Comparison of ENCODE assay signal across 20 cellular contexts in the genomic region with DNA sequence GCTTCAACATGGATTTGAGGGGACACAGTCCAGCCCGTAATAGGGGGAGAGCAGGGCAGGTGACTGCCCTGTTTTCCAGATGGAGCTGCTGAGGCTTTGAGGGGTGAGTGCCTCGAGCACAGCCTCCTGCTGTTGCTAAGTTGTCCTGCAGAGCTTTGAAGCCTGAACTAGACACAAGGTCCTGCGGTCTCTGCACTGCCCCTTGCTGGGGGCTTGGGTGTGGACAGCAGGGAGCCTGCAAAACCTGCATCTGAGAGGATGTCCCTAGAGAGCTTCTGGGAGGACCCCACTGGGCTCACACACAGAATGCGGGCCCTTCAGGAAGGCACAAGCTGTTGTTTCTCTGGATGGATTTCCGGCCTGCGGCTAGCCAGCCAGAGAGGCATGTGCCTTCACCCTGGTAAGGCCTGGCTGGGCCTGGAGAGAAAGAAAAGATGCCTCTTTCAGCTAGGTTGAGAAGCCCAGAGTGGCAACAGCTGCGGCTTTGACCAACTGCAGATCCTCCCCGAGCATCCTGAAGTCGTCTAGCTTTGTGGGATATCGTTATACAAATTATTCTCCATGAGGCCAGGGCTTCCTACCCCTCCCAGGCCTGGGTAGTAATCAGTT.
DNase-seq lines count a peak whose midpoint lies in the region; ATAC-seq, FAIRE-seq and TF ChIP-seq lines count a peak whose summit lies in the region.
"Had no signal": no experiment of that assay in that cellular context is flagged by ENCODE, and none has a peak within 500 bp of the region (broad histone marks: within the 10 kb centered on the region; RNA-seq: fewer than 3 reads in every experiment).

No MANE protein-coding gene starts in this region.

- H4K20me1 ChIP-seq in K562 (replicated peaks; ENCODE audit: control insufficient read depth, insufficient read depth, low read length) = no peaks in the 10 kb centered on the region

- H2BK120ac ChIP-seq in neuronal stem cell (ENCODE audit: low read depth, low read length) = no peak overlapping the region

- peaks cover 0 to 39% of the 10 kb centered on the region in 2 experiments; a peak in 3 of 5 replicates for H3K27me3 ChIP-seq in K562 (ENCODE audit: control insufficient read depth in 2 of 2, insufficient read depth in 2 of 2, low read length in 2 of 2)
- H3K27me3 ChIP-seq in neuronal stem cell (ENCODE audit: control insufficient read depth in 3 of 3, insufficient read depth in 3 of 3, low read depth in 1 of 3, low read length in 3 of 3) = peaks cover 0 to 3% (median 0%) of the 10 kb centered on the region in 3 experiments

- peak; percentile 23 for DNase-seq in DMS 273 (lab: John Stamatoyannopoulos, UW; ENCODE audit: unreplicated experiment)
- no peak for DNase-seq in DMS 273 treated with DMSO at 0.1 percent for 48 hours (lab: John Stamatoyannopoulos, UW)
- peak; percentile 78 to 92 for DNase-seq in NCI-H526 (lab: John Stamatoyannopoulos, UW)
- no peak for DNase-seq in K562 (ENCODE audit: extremely low read depth in 1 of 4, low spot score in 3 of 4)
- DNase-seq in neuronal stem cell (ENCODE audit: low spot score) = no peak
- DNase-seq in osteocyte (ENCODE audit: extremely low spot score, unreplicated experiment) = no peak
- no peak for DNase-seq in DMS153 (lab: John Stamatoyannopoulos, UW)
- DNase-seq: CD4-positive, alpha-beta T cell; NCI-H1105; NCI-H2081 treated with DMSO at 0.1 percent for 48 hours; NCI-H2227 treated with DMSO at 0.1 percent for 48 hours; NK-92 treated with Interleukin-12 subunit alpha and Interleukin-12 subunit beta, amount 100 ng/mL, for 24 hours; Right ventricle myocardium superior had no signal

- no peak overlapping the region for H2BK15ac ChIP-seq in neuronal stem cell (ENCODE audit: low read length)

- BruUV-seq in K562 (replicated peaks; lab: Mats Ljungman, UMichigan) = no TSS peak

- H2AK5ac ChIP-seq in neuronal stem cell (ENCODE audit: low read depth, low read length) = no peak overlapping the region

- intact Hi-C loops in K562 (cut with micrococcal nuclease) = loop anchor here (5.0 kb wide), 2 partner anchors 227 to 372 kb away; a partner anchor contains a TSS

- H3K4me3 ChIP-seq in K562 = no peak overlapping the region
- no peak overlapping the region for H3K4me3 ChIP-seq in neuronal stem cell (ENCODE audit: low read length in 2 of 2)

- no peaks in the 10 kb centered on the region for H3K4me1 Mint-ChIP-seq in osteocyte (ENCODE audit: unreplicated experiment)
- H3K4me1 Mint-ChIP-seq: B cell had no signal

- TF ChIP-seq CTCF in K562 (IDR thresholded peaks at IDR 0.05 in 2 of 3, conservative IDR thresholded peaks at IDR 0.05 in 1 of 3; ENCODE audit: insufficient read depth in 2 of 3, low read depth in 1 of 3, low read length in 3 of 3) (no peak; a peak in 1 of 6 replicates), osteocyte (IDR thresholded peaks at IDR 0.05) (no peak)

- H3K14ac ChIP-seq in neuronal stem cell (ENCODE audit: low read length) = no peak overlapping the region

- POLR2A ChIA-PET in K562 (lab: Yijun Ruan, JAX) = interaction anchor here (1.0 kb wide), 1 partner anchor 11 kb away, joined by 5 read pairs; no protein-coding TSS in a partner anchor

- no peak overlapping the region for H4K91ac ChIP-seq in neuronal stem cell (ENCODE audit: low read depth, low read length, poor library complexity)

- H3K9me3 ChIP-seq in K562 (replicated peaks; ENCODE audit: control insufficient read depth, insufficient read depth, low read depth, low read length) (no peaks in the 10 kb centered on the region), neuronal stem cell (replicated peaks in 1 of 2; ENCODE audit: control insufficient read depth in 2 of 2, insufficient read depth in 1 of 2, low read depth in 1 of 2, low read length in 2 of 2) (no peaks in the 10 kb centered on the region)
- H3K9me3 ChIP-seq: Caco-2, SK-N-SH had no signal

- ATAC-seq in K562 = no peak; the same call in 2 of the 3 replicates
- no peak for ATAC-seq in HG03457 (IDR thresholded peaks at IDR 0.05; ENCODE audit: unreplicated experiment)
- ATAC-seq: T-cell had no signal

- no peak overlapping the region for H3K18ac ChIP-seq in neuronal stem cell (ENCODE audit: low read length)

- no peak for TF ChIP-seq RAD21 in K562 (CRISPR knock-in tag; conservative IDR thresholded peaks at IDR 0.05 in 1 of 2, IDR thresholded peaks at IDR 0.05 in 1 of 2)

- H2BK5ac ChIP-seq in neuronal stem cell (ENCODE audit: low read length) = no peak overlapping the region

- TF ChIP-seq EP300 in K562 (IDR thresholded peaks at IDR 0.05; ENCODE audit: low read length) = no peak

- no peak for TF ChIP-seq POLR2A in K562 (conservative IDR thresholded peaks at IDR 0.05)

- no peak overlapping the region for H4K8ac ChIP-seq in neuronal stem cell (ENCODE audit: low read depth, low read length)

- no peak overlapping the region for H2BK12ac ChIP-seq in neuronal stem cell (ENCODE audit: low read length)

- no peak overlapping the region for H3K4me2 ChIP-seq in K562 (ENCODE audit: insufficient read depth, low read length)
- no peak overlapping the region for H3K4me2 ChIP-seq in neuronal stem cell (ENCODE audit: insufficient read depth, low read length, poor library complexity, severe bottlenecking)
- H3K4me2 ChIP-seq: SK-N-SH had no signal

- no peaks in the 10 kb centered on the region for H3K9me3 Mint-ChIP-seq in osteocyte (ENCODE audit: unreplicated experiment)
- H3K9me3 Mint-ChIP-seq: CD4-positive, alpha-beta T cell; T-cell had no signal

- FAIRE-seq in K562 (lab: Jason Lieb, UNC) = no peak
- FAIRE-seq: RCC 7860 had no signal

- H3K27ac Mint-ChIP-seq in osteocyte (ENCODE audit: unreplicated experiment) = no peak overlapping the region
- H3K27ac Mint-ChIP-seq: B cell; CD4-positive, alpha-beta T cell; T-cell had no signal

- H3K9ac ChIP-seq in K562 (ENCODE audit: insufficient read depth in 1 of 2, low read depth in 2 of 2, low read length in 2 of 2) = no peak overlapping the region
- H3K9ac ChIP-seq in neuronal stem cell (ENCODE audit: low read depth, low read length, poor library complexity) = no peak overlapping the region
- H3K9ac ChIP-seq: SK-N-SH had no signal

- H3K4ac ChIP-seq in neuronal stem cell (ENCODE audit: low read length) = no peak overlapping the region

- H3K36me3 Mint-ChIP-seq in osteocyte (ENCODE audit: unreplicated experiment) = no peaks in the 10 kb centered on the region

- peaks cover 7% of the 10 kb centered on the region for H3K27me3 Mint-ChIP-seq in osteocyte (ENCODE audit: unreplicated experiment)
- H3K27me3 Mint-ChIP-seq: CD4-positive, alpha-beta T cell; T-cell had no signal

- H3K79me1 ChIP-seq in neuronal stem cell (ENCODE audit: low read depth, low read length) = no peaks in the 10 kb centered on the region

- WGBS in K562 (ENCODE audit: insufficient coverage, low coverage, missing lambda C conversion rate) = 2% methylated on average over 10 of the region's 10 CpGs
- no CpG with 5 or more reads among the region's 10 CpGs for whole genome bisulfite sequencing in neuronal stem cell (ENCODE audit: extremely low coverage in 2 of 2, insufficient read length in 2 of 2, insufficient replicate concordance in 1 of 2), 2 donors

- no peak overlapping the region for H3K23ac ChIP-seq in neuronal stem cell (ENCODE audit: low read depth, low read length, poor library complexity)

- no peaks in the 10 kb centered on the region for H3K79me2 ChIP-seq in K562 (ENCODE audit: control insufficient read depth, insufficient read depth, low read length)

- H3K27ac ChIP-seq in K562 (ENCODE audit: extremely low read depth, low read depth, low read length) = no peak overlapping the region
- no peak overlapping the region for H3K27ac ChIP-seq in neuronal stem cell (replicated peaks; ENCODE audit: low read length)
- H3K27ac ChIP-seq: 22Rv1 had no signal

- H3K4me1 ChIP-seq in K562 (replicated peaks in 1 of 2; ENCODE audit: control insufficient read depth in 2 of 2, insufficient read depth in 2 of 2, low read length in 2 of 2) (no peaks in the 10 kb centered on the region), neuronal stem cell (ENCODE audit: control insufficient read depth in 2 of 2, insufficient read depth in 1 of 2, low read depth in 1 of 2, low read length in 2 of 2) (no peaks in the 10 kb centered on the region)
- H3K4me1 ChIP-seq: Caco-2 had no signal

- CTCF ChIA-PET in K562 (lab: Yijun Ruan, JAX; ENCODE audit: low intra/inter-chr PET ratio) = interaction anchor here (0.6 to 1.1 kb wide), 2 partner anchors 10 to 94 kb away, joined by 3 read pairs; no protein-coding TSS in a partner anchor

- H3K36me3 ChIP-seq in K562 (ENCODE audit: control insufficient read depth, insufficient read depth, low read length) (no peaks in the 10 kb centered on the region), neuronal stem cell (replicated peaks in 1 of 2; ENCODE audit: control insufficient read depth in 2 of 2, insufficient read depth in 2 of 2, low read length in 2 of 2) (no peaks in the 10 kb centered on the region)

- H3K4me3 Mint-ChIP-seq in osteocyte (ENCODE audit: unreplicated experiment) = no peak overlapping the region
- H3K4me3 Mint-ChIP-seq: B cell; CD4-positive, alpha-beta T cell; T-cell had no signal

- in situ Hi-C loops in K562 (cut with MboI) = loop anchor here (5.0 kb wide), 1 partner anchor 777 kb away; no protein-coding TSS in a partner anchor

- no peaks in the 10 kb centered on the region for H3K9me1 ChIP-seq in K562 (ENCODE audit: control insufficient read depth, insufficient read depth, low read length)

- H2AFZ ChIP-seq in K562 (ENCODE audit: low read depth, low read length) (0 out of 2 replicates have a peak overlapping the region, but pooled peaks have one; percentile 24), neuronal stem cell (ENCODE audit: low read length) (peak overlapping the region; percentile 1)

TF ChIP-seq in K562, 482 proteins besides CTCF, POLR2A, EP300 and RAD21 (continues in another document):
- no peak for TF ChIP-seq NBN (IDR thresholded peaks at IDR 0.05; ENCODE audit: low read depth)

Comparison
In these comparisons a context has a peak if more than half of its experiments do, and no peak if none do; other contexts are left out.
1. DNase-seq: peak in DMS 273 (single experiment) and NCI-H526 (2 of 2); none in DMS 273 treated with DMSO at 0.1 percent for 48 hours (single experiment), K562 (0 of 4), neuronal stem cell (single experiment), osteocyte (single experiment) and DMS153 (single experiment).